ENCODE assay signal across 2 cellular contexts in genomic region chr2:222771832-222772231, GRCh38.
TF ChIP-seq lines count a peak whose summit lies in the region.

No MANE protein-coding gene starts in this region.

TF ChIP-seq in HepG2, 621 proteins besides CTCF, POLR2A, EP300 and RAD21 (continues in another document):
- TF ChIP-seq ZNF282 (IDR thresholded peaks at IDR 0.05; ENCODE audit: partially characterized antibody) (peak; percentile 75), RXRA (CRISPR knock-in tag; IDR thresholded peaks at IDR 0.05) (no peak), ZNF724P (CRISPR knock-in tag; IDR thresholded peaks at IDR 0.05; ENCODE audit: borderline replicate concordance) (no peak), ZBTB49 (CRISPR knock-in tag; IDR thresholded peaks at IDR 0.05; ENCODE audit: borderline replicate concordance) (no peak), AFF4 (CRISPR knock-in tag; IDR thresholded peaks at IDR 0.05) (no peak), MEIS1 (CRISPR knock-in tag; IDR thresholded peaks at IDR 0.05; ENCODE audit: borderline replicate concordance) (no peak), HNF4A (CRISPR knock-in tag; IDR thresholded peaks at IDR 0.05) (no peak), JDP2 (CRISPR knock-in tag; IDR thresholded peaks at IDR 0.05; ENCODE audit: borderline replicate concordance) (no peak), KDM4B (CRISPR knock-in tag; IDR thresholded peaks at IDR 0.05) (no peak), ZNF841 (CRISPR knock-in tag; IDR thresholded peaks at IDR 0.05; ENCODE audit: borderline replicate concordance) (no peak), ZNF3 (CRISPR knock-in tag; IDR thresholded peaks at IDR 0.05) (no peak), FLYWCH1 (CRISPR knock-in tag; IDR thresholded peaks at IDR 0.05) (no peak), SPEN (CRISPR knock-in tag; IDR thresholded peaks at IDR 0.05; ENCODE audit: low read depth) (no peak), ZNF343 (CRISPR knock-in tag; IDR thresholded peaks at IDR 0.05) (no peak), ZNF614 (CRISPR knock-in tag; IDR thresholded peaks at IDR 0.05; ENCODE audit: borderline replicate concordance) (no peak), TARDBP (CRISPR knock-in tag; IDR thresholded peaks at IDR 0.05) (no peak), SP4 (CRISPR knock-in tag; IDR thresholded peaks at IDR 0.05) (no peak), FOXK2 (IDR thresholded peaks at IDR 0.05) (peak; percentile 68; the same call in 1 of the 2 replicates), BATF2 (CRISPR knock-in tag; IDR thresholded peaks at IDR 0.05) (no peak), PHB2 (IDR thresholded peaks at IDR 0.05; ENCODE audit: partially characterized antibody) (peak; percentile 58), CSRNP1 (CRISPR knock-in tag; IDR thresholded peaks at IDR 0.05) (no peak), NR0B2 (CRISPR knock-in tag; IDR thresholded peaks at IDR 0.05) (no peak), POLR2AphosphoS2 (IDR thresholded peaks at IDR 0.05; ENCODE audit: low read depth, low read length) (no peak), NBN (conservative IDR thresholded peaks at IDR 0.05) (peak; percentile 93), PLRG1 (conservative IDR thresholded peaks at IDR 0.05) (peak; percentile 98), HOXA9 (CRISPR knock-in tag; IDR thresholded peaks at IDR 0.05; ENCODE audit: borderline replicate concordance) (peak; percentile 39; the same call in 1 of the 2 replicates), DNMT3B (CRISPR knock-in tag; conservative IDR thresholded peaks at IDR 0.05) (no peak)

TF ChIP-seq in GM12878, 131 proteins besides CTCF, POLR2A, EP300 and RAD21:
- TF ChIP-seq PBX3 (IDR thresholded peaks at IDR 0.05; ENCODE audit: insufficient replicate concordance, low read depth, low read length) (peak; percentile 30), BCL3 (IDR thresholded peaks at IDR 0.05; ENCODE audit: borderline replicate concordance, insufficient read depth, low read depth, low read length, poor library complexity, severe bottlenecking) (peak; percentile 37), ZNF217 (IDR thresholded peaks at IDR 0.05) (no peak), E4F1 (IDR thresholded peaks at IDR 0.05; ENCODE audit: borderline replicate concordance, partially characterized antibody) (peak; percentile 39), CREB1 (IDR thresholded peaks at IDR 0.05; ENCODE audit: low read depth) (no peak), SREBF2 (IDR thresholded peaks at IDR 0.05; ENCODE audit: low read length) (no peak), IRF5 (IDR thresholded peaks at IDR 0.05; ENCODE audit: borderline replicate concordance) (peak; percentile 29; the same call in 1 of the 2 replicates), IRF3 (IDR thresholded peaks at IDR 0.05) (no peak)
